Comparison of ENCODE assay signal across 1 cellular context in the genomic region with DNA sequence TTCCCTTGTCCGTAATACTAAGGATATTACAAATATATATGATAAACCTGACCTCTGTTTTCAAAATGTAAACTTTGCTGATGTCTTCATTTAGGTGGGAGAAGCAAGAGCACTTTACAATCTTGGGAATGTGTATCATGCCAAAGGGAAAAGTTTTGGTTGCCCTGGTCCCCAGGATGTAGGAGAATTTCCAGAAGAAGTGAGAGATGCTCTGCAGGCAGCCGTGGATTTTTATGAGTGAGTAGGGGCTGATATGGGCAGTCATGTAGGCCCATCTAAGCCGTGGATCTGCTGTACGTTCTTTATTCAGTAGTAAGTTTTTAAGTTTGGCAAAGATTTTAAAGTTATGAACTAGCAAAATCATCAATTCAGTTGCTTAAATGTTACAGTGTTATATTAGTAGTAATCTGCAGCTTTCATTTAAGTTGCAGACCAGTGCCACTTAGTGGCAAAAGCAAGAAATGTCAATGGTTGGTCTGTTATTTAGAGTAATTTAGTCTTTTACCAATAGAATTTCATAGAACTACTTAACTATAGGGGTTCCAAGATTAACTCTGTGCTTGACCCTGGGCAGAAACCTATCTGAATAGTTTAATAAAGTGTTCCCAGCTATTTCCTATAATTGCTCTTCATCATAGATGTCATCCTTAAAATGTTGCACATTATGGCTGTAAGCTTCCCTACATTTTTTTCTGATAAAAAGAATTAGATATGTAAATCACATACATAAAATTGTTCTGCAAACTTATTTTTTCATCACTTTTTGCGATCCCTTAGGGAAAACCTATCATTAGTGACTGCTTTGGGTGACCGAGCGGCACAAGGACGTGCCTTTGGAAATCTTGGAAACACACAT.
TF ChIP-seq lines count a peak whose summit lies in the region.

No MANE protein-coding gene starts in this region.

TF ChIP-seq in K562, 482 proteins besides CTCF, POLR2A, EP300 and RAD21 (continued from another document):
- TF ChIP-seq, protein P1, sequence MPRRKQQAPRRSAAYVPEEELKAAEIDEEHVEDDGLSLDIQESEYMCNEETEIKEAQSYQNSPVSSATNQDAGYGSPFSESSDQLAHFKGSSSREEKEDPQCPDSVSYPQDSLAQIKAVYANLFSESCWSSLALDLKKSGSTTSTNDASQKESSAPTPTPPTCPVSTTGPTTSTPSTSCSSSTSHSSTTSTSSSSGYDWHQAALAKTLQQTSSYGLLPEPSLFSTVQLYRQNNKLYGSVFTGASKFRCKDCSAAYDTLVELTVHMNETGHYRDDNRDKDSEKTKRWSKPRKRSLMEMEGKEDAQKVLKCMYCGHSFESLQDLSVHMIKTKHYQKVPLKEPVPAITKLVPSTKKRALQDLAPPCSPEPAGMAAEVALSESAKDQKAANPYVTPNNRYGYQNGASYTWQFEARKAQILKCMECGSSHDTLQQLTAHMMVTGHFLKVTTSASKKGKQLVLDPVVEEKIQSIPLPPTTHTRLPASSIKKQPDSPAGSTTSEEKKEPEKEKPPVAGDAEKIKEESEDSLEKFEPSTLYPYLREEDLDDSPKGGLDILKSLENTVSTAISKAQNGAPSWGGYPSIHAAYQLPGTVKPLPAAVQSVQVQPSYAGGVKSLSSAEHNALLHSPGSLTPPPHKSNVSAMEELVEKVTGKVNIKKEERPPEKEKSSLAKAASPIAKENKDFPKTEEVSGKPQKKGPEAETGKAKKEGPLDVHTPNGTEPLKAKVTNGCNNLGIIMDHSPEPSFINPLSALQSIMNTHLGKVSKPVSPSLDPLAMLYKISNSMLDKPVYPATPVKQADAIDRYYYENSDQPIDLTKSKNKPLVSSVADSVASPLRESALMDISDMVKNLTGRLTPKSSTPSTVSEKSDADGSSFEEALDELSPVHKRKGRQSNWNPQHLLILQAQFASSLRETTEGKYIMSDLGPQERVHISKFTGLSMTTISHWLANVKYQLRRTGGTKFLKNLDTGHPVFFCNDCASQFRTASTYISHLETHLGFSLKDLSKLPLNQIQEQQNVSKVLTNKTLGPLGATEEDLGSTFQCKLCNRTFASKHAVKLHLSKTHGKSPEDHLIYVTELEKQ (CRISPR knock-in tag; IDR thresholded peaks at IDR 0.05) = no peak
- TF ChIP-seq ZNF695 (CRISPR knock-in tag; IDR thresholded peaks at IDR 0.05) (no peak), ZC3H11A (IDR thresholded peaks at IDR 0.05; ENCODE audit: low read depth, low read length) (no peak), SMC3 (conservative IDR thresholded peaks at IDR 0.05; ENCODE audit: insufficient read depth, low read depth, low read length) (peak; percentile 67), KLF16 (IDR thresholded peaks at IDR 0.05) (0 out of 2 replicates have a peak, but pooled peaks have one; percentile 46), BRCA1 (IDR thresholded peaks at IDR 0.05) (no peak), BRCA1 (CRISPR knock-in tag; IDR thresholded peaks at IDR 0.05) (no peak), CCAR2 (IDR thresholded peaks at IDR 0.05; ENCODE audit: low read depth, low read length) (no peak), CBFA2T2 (conservative IDR thresholded peaks at IDR 0.05) (no peak), TBL1XR1 (IDR thresholded peaks at IDR 0.05; ENCODE audit: low read length in 2 of 2) (peak in 1 of 2 experiments; percentile 43; a peak in 1 of 4 replicates), CEBPG (CRISPR knock-in tag; IDR thresholded peaks at IDR 0.05) (no peak), CEBPG (tag; conservative IDR thresholded peaks at IDR 0.05 in 1 of 2, IDR thresholded peaks at IDR 0.05 in 1 of 2) (no peak), HNRNPH1 (optimal IDR thresholded peaks at IDR 0.05; ENCODE audit: low read depth, low read length) (no peak), MEF2D (tag; conservative IDR thresholded peaks at IDR 0.05; ENCODE audit: low read depth) (no peak), ZNF780A (CRISPR knock-in tag; IDR thresholded peaks at IDR 0.05) (no peak), STAT5B (CRISPR knock-in tag; IDR thresholded peaks at IDR 0.05) (no peak), SMAD4 (CRISPR knock-in tag; conservative IDR thresholded peaks at IDR 0.05) (no peak), SMARCB1 (IDR thresholded peaks at IDR 0.05; ENCODE audit: insufficient read length, low read depth) (no peak), RB1 (IDR thresholded peaks at IDR 0.05; ENCODE audit: low read depth) (0 out of 2 replicates have a peak, but pooled peaks have one; percentile 19), BACH1 (tag; IDR thresholded peaks at IDR 0.05) (no peak), STAT5A (IDR thresholded peaks at IDR 0.05; ENCODE audit: borderline replicate concordance, low read length) (no peak), CC2D1A (IDR thresholded peaks at IDR 0.05) (0 out of 2 replicates have a peak, but pooled peaks have one; percentile 45), CREBBP (IDR thresholded peaks at IDR 0.05; ENCODE audit: low read depth, low read length) (no peak), ZNF561 (CRISPR knock-in tag; conservative IDR thresholded peaks at IDR 0.05) (no peak)
- TF ChIP-seq, protein P2, sequence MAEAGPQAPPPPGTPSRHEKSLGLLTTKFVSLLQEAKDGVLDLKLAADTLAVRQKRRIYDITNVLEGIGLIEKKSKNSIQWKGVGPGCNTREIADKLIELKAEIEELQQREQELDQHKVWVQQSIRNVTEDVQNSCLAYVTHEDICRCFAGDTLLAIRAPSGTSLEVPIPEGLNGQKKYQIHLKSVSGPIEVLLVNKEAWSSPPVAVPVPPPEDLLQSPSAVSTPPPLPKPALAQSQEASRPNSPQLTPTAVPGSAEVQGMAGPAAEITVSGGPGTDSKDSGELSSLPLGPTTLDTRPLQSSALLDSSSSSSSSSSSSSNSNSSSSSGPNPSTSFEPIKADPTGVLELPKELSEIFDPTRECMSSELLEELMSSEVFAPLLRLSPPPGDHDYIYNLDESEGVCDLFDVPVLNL (CRISPR knock-in tag; IDR thresholded peaks at IDR 0.05; ENCODE audit: low read depth) = no peak
- TF ChIP-seq, protein P3, sequence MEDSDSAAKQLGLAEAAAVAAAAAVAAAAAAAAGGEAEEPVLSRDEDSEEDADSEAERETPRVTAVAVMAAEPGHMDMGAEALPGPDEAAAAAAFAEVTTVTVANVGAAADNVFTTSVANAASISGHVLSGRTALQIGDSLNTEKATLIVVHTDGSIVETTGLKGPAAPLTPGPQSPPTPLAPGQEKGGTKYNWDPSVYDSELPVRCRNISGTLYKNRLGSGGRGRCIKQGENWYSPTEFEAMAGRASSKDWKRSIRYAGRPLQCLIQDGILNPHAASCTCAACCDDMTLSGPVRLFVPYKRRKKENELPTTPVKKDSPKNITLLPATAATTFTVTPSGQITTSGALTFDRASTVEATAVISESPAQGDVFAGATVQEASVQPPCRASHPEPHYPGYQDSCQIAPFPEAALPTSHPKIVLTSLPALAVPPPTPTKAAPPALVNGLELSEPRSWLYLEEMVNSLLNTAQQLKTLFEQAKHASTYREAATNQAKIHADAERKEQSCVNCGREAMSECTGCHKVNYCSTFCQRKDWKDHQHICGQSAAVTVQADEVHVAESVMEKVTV (CRISPR knock-in tag; IDR thresholded peaks at IDR 0.05) = peak; percentile 86
